8 cellular contexts compared by ENCODE assay signal in genomic region chr11:60363542-60364525, GRCh38. TPM values are rescaled to one million over a fixed set of nuclear protein-coding genes. Genes with fewer than 3 reads are reported as not detected.
DNase-seq lines count a peak whose midpoint lies in the region; ATAC-seq and TF ChIP-seq lines count a peak whose summit lies in the region.

No MANE protein-coding gene starts in this region.

- TF ChIP-seq POLR2A in right lobe of liver (IDR thresholded peaks at IDR 0.05), result no peak

- no peak overlapping the region for H3K9ac ChIP-seq in colonic mucosa (ENCODE audit: low read depth in 2 of 2, low read length in 2 of 2)

- peak overlapping the region; percentile 16 for H3K27ac ChIP-seq in colonic mucosa
- H3K27ac ChIP-seq in right lobe of liver, result no peak overlapping the region

- no peaks in the 10 kb centered on the region for H3K27me3 ChIP-seq in colonic mucosa
- no peaks in the 10 kb centered on the region for H3K27me3 ChIP-seq in right lobe of liver

- H3K4me3 ChIP-seq in colonic mucosa, result no peak overlapping the region
- H3K4me3 ChIP-seq in right lobe of liver, result no peak overlapping the region

- no peaks in the 10 kb centered on the region for H3K4me1 ChIP-seq in colonic mucosa
- H3K4me1 ChIP-seq in right lobe of liver, result no peaks in the 10 kb centered on the region

- H3K36me3 ChIP-seq in colonic mucosa, result no peaks in the 10 kb centered on the region
- no peaks in the 10 kb centered on the region for H3K36me3 ChIP-seq in right lobe of liver

- peak; percentile 46 for DNase-seq in AG08396 (ENCODE audit: low spot score)
- peak; percentile 18 to 70 for DNase-seq in NCI-H446 (lab: John Stamatoyannopoulos, UW)
- DNase-seq in activated CD4-positive, alpha-beta T cell treated with anti-CD3 and anti-CD28 coated beads for 4 hours, result peak; percentile 14 to 53
- DNase-seq in colonic mucosa, result peak; percentile 74
- peak in 2 of 3 donors; percentile 30 to 68 for DNase-seq in right lobe of liver
- peak; percentile 18 to 46 (median 35) for DNase-seq in stimulated activated CD4-positive, alpha-beta T cell treated with anti-CD3 and anti-CD28 coated beads, TNF-alpha, amount 100 ng/mL, for 48 hours (ENCODE audit: low read depth in 3 of 3)

- peak; percentile 49 for ATAC-seq in GM18861 (IDR thresholded peaks at IDR 0.05; ENCODE audit: unreplicated experiment)
- peak; percentile 54 for ATAC-seq in HG03280 (IDR thresholded peaks at IDR 0.05; ENCODE audit: unreplicated experiment)
- peak; percentile 90 to 94 (median 91) for ATAC-seq in right lobe of liver

- H3K9me3 ChIP-seq in colonic mucosa (no peaks in the 10 kb centered on the region), right lobe of liver (no peaks in the 10 kb centered on the region)

- WGBS in right lobe of liver (ENCODE audit: insufficient coverage, low coverage, low lambda C conversion rate, missing lambda C conversion rate), result 31% methylated on average over 7 of the region's 7 CpGs

- intact Hi-C loops in colonic mucosa (cut with DNase I), result loop anchor here (2.0 to 5.0 kb wide), 2 partner anchors 123 to 255 kb away; no protein-coding TSS in a partner anchor
- intact Hi-C loops in right lobe of liver (cut with DNase I), result no loop called here

- TF ChIP-seq CTCF in colonic mucosa (IDR thresholded peaks at IDR 0.05) (peak; percentile 79), right lobe of liver (IDR thresholded peaks at IDR 0.05) (peak; percentile 72 to 74 (median 74))

RNA-seq across cellular contexts. Expression of gene MS4A7, which starts 14.5 kb away (rescaled TPM):
- 10 to 100 TPM in 1 of 2 donors, 1 to 10 TPM in 1; 3.3 to 12.6 TPM for total RNA-seq in colonic mucosa
- 10 to 100 TPM; 10.9 to 47.8 (median 21.7) TPM for total RNA-seq in right lobe of liver

RNA-seq across cellular contexts. Expression of gene MS4A14, which starts 32.4 kb away (rescaled TPM):
- total RNA-seq in colonic mucosa (1 to 10 TPM in 1 of 2 donors, under 1 TPM in 1; 0.17 to 1.1 TPM), right lobe of liver (under 1 TPM; 0.53 to 0.98 (median 0.88) TPM)

RNA-seq across cellular contexts. Expression of gene MS4A6E, which starts 36.8 kb away (rescaled TPM):
- total RNA-seq in colonic mucosa (not detected), right lobe of liver (not detected)
